In the genomic region with DNA sequence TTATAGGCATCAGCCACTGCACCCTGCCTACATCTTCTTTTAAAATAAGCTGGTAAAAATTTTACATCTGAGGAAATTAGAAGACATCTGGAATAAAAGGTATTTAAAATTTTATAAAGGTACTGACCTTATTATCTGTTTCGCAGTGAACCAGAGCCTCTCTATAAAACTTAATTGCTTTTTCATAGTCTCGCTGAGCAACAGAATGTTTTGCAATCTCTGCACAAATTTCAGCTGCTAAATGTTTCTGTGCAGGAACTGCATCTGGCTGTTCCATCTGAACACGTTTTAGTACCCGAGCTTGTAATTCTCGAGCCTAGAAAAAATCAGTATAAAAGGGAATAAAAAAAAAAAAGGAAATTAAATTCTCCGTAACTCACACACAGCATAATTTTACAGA, we compare ENCODE assay signal across 22 cellular contexts.
"Had no signal": no experiment of that assay in that cellular context is flagged by ENCODE, and none has a peak within 500 bp of the region (broad histone marks: within the 10 kb centered on the region; RNA-seq: fewer than 3 reads in every experiment).

No MANE protein-coding gene starts in this region.

- H3K9me3 ChIP-seq: ascending aorta, breast epithelium, left ventricle myocardium inferior, ovary, right lobe of liver, stomach had no signal

- H3K27ac ChIP-seq: ascending aorta, coronary artery, heart right ventricle, left ventricle myocardium inferior, neural progenitor cell, ovary, right lobe of liver, stomach had no signal

- H3K36me3 ChIP-seq: breast epithelium, ovary had no signal

- H3K4me1 ChIP-seq: neural progenitor cell, right lobe of liver had no signal

- DNase-seq: activated CD4-positive, alpha-beta T cell treated with anti-CD3 and anti-CD28 coated beads, Interleukin-2, amount 50 U/mL, for 1 hour; activated CD8-positive, alpha-beta memory T cell treated with anti-CD3 and anti-CD28 coated beads for 24 hours; activated CD8-positive, alpha-beta memory T cell treated with anti-CD3 and anti-CD28 coated beads, Interleukin-2, amount 50 U/mL, for 48 hours; activated effector memory CD4-positive, alpha-beta T cell treated with Interleukin-2 at 50 U/mL for 16 hours; activated naive CD4-positive, alpha-beta T cell treated with anti-CD3 and anti-CD28 coated beads, Interleukin-2, amount 50 U/mL, for 16 hours; activated T-cell treated with anti-CD3 and anti-CD28 coated beads, Interleukin-2, amount 50 U/mL, for 48 hours; heart right ventricle; left ventricle myocardium inferior; mammary epithelial cell; ovary; right lobe of liver; stimulated activated CD4-positive, alpha-beta T cell treated with anti-CD3 and anti-CD28 coated beads, Interleukin-4, amount 100 ng/mL, for 1 hour; stomach; T1000; trophoblast cell had no signal

- H3K27me3 ChIP-seq: ascending aorta, breast epithelium, heart right ventricle, neural progenitor cell, ovary, right lobe of liver, stomach had no signal

- H3K4me3 ChIP-seq: ascending aorta, breast epithelium, coronary artery, heart right ventricle, left ventricle myocardium inferior, neural progenitor cell, ovary, right lobe of liver, smooth muscle cell, stomach had no signal

- H3K9ac ChIP-seq: neural progenitor cell had no signal

- ATAC-seq: esophagus mucosa; heart right ventricle; right lobe of liver; stimulated activated effector memory CD8-positive, alpha-beta T cell treated with anti-CD3 and anti-CD28 coated beads, Interleukin-12 subunit alpha, Interleukin-12 subunit beta, amount 100 ng/mL, for 72 hours had no signal
